In the genomic region with DNA sequence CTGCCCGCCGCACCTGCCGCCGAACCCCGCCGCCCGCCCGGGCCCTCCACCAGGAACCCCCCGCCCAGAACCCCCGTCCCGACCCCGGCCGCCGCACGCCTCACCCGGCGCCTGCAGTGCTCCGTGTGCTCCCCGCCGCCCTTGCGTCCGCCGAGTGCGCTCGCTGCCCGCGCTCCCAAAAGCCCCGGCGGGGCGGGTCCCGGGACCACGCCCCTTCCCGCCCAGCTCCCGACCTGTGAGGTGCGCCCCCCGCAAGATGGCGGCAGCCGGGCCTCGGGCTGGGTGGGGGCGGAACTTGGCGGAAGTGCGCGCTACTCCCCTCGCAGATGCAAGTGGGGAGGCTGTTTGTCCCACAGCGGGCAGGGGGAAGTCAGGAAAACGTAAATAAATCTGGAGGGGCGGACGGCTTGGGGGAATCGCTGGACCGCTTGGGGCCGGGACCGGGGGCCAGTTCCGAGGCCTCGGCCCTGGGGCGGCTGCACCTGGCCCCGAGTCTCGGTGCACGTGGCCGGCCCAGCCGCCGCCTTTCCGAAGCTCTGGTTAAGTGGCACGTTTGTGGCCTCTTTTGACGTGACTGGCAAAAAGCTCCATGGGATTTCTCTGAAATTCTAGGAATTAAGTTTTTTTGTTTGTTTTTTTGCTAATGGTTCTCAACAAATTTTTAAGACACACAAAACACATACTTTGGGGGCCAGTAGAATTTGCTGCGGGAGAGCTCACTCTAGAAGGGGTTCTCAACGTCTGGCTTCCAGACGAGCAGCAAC, we compare ENCODE assay signal across 1 cellular context.
TF ChIP-seq lines count a peak whose summit lies in the region.

TSS of gene EZR (minus strand) at position 156 of the 764 bp plus-strand sequence. CDS start 1,275 bp downstream, outside the sequence.

TF ChIP-seq in HepG2, 621 proteins besides CTCF, POLR2A, EP300 and RAD21 (continued from another document and continues in another):
- TF ChIP-seq, protein P1, sequence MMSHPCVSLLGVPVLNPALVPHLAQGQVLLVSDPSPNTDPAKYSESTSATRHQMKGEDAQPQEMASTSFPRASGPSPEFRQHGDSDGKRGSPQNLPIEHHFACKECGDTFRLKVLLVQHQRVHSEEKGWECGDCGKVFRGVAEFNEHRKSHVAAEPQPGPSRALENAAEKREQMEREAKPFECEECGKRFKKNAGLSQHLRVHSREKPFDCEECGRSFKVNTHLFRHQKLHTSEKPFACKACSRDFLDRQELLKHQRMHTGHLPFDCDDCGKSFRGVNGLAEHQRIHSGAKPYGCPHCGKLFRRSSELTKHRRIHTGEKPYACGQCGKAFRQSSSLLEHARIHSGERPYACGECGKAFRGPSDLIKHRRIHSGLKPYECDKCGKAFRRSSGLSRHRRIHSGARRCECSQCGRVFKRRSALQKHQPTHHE (CRISPR knock-in tag; IDR thresholded peaks at IDR 0.05; ENCODE audit: borderline replicate concordance), result peak; percentile 89; the same call in 1 of the 2 replicates
- TF ChIP-seq ZNF205 (CRISPR knock-in tag; IDR thresholded peaks at IDR 0.05) (no peak), KLF15 (CRISPR knock-in tag; IDR thresholded peaks at IDR 0.05; ENCODE audit: borderline replicate concordance) (peak; percentile 60; the same call in 1 of the 2 replicates), ZNF326 (CRISPR knock-in tag; IDR thresholded peaks at IDR 0.05; ENCODE audit: borderline replicate concordance) (no peak), ZKSCAN8 (CRISPR knock-in tag; IDR thresholded peaks at IDR 0.05; ENCODE audit: borderline replicate concordance) (no peak), CSRNP2 (CRISPR knock-in tag; conservative IDR thresholded peaks at IDR 0.05; ENCODE audit: low read depth) (no peak), FOXC1 (CRISPR knock-in tag; IDR thresholded peaks at IDR 0.05; ENCODE audit: borderline replicate concordance) (peak; percentile 93), PRMT3 (CRISPR knock-in tag; IDR thresholded peaks at IDR 0.05; ENCODE audit: borderline replicate concordance, low read depth) (no peak), PCBP1 (IDR thresholded peaks at IDR 0.05; ENCODE audit: borderline replicate concordance, low read depth, low read length) (no peak), ZFP90 (CRISPR knock-in tag; IDR thresholded peaks at IDR 0.05; ENCODE audit: borderline replicate concordance) (peak; percentile 57; the same call in 1 of the 2 replicates), TSC22D2 (CRISPR knock-in tag; IDR thresholded peaks at IDR 0.05; ENCODE audit: borderline replicate concordance) (peak; percentile 90; the same call in 1 of the 2 replicates), NPAS2 (CRISPR knock-in tag; IDR thresholded peaks at IDR 0.05; ENCODE audit: borderline replicate concordance) (no peak), ZNF263 (CRISPR knock-in tag; IDR thresholded peaks at IDR 0.05) (peak; percentile 97), ZNF207 (IDR thresholded peaks at IDR 0.05; ENCODE audit: borderline replicate concordance) (no peak), ZMAT3 (CRISPR knock-in tag; conservative IDR thresholded peaks at IDR 0.05) (no peak; the same call in 1 of the 2 replicates), ZBTB33 (CRISPR knock-in tag; IDR thresholded peaks at IDR 0.05) (peak; percentile 84; the same call in 1 of the 2 replicates), TEF (CRISPR knock-in tag; IDR thresholded peaks at IDR 0.05) (peak; percentile 92), FOXA1 (IDR thresholded peaks at IDR 0.05) (no peak), FOXA1 (CRISPR knock-in tag; IDR thresholded peaks at IDR 0.05) (no peak), RBM39 (IDR thresholded peaks at IDR 0.05; ENCODE audit: low read depth, low read length, poor library complexity, severe bottlenecking) (peak; percentile 87), MATR3 (CRISPR knock-in tag; IDR thresholded peaks at IDR 0.05) (no peak), POLR2G (IDR thresholded peaks at IDR 0.05; ENCODE audit: low read depth, low read length) (peak; percentile 85), MED8 (CRISPR knock-in tag; IDR thresholded peaks at IDR 0.05; ENCODE audit: insufficient replicate concordance) (peak; percentile 71), REL (CRISPR knock-in tag; conservative IDR thresholded peaks at IDR 0.05) (peak; percentile 31; the same call in 1 of the 2 replicates), ESRRA (CRISPR knock-in tag; IDR thresholded peaks at IDR 0.05; ENCODE audit: low read depth) (no peak; the same call in 1 of the 2 replicates), ZNF251 (CRISPR knock-in tag; IDR thresholded peaks at IDR 0.05) (peak; percentile 25; the same call in 1 of the 2 replicates), ZNF562 (CRISPR knock-in tag; IDR thresholded peaks at IDR 0.05; ENCODE audit: borderline replicate concordance) (no peak), ZNF329 (CRISPR knock-in tag; IDR thresholded peaks at IDR 0.05; ENCODE audit: low read depth) (no peak), ZNF670 (CRISPR knock-in tag; IDR thresholded peaks at IDR 0.05; ENCODE audit: borderline replicate concordance) (peak; percentile 84; the same call in 1 of the 2 replicates), YEATS2 (CRISPR knock-in tag; IDR thresholded peaks at IDR 0.05; ENCODE audit: borderline replicate concordance) (no peak), FOXK1 (CRISPR knock-in tag; IDR thresholded peaks at IDR 0.05; ENCODE audit: borderline replicate concordance, low read depth) (no peak), LCORL (IDR thresholded peaks at IDR 0.05) (peak; percentile 31; the same call in 1 of the 2 replicates), LCORL (CRISPR knock-in tag; IDR thresholded peaks at IDR 0.05) (peak; percentile 77), KDM6A (CRISPR knock-in tag; IDR thresholded peaks at IDR 0.05; ENCODE audit: low read depth) (no peak)
- TF ChIP-seq, protein P2, sequence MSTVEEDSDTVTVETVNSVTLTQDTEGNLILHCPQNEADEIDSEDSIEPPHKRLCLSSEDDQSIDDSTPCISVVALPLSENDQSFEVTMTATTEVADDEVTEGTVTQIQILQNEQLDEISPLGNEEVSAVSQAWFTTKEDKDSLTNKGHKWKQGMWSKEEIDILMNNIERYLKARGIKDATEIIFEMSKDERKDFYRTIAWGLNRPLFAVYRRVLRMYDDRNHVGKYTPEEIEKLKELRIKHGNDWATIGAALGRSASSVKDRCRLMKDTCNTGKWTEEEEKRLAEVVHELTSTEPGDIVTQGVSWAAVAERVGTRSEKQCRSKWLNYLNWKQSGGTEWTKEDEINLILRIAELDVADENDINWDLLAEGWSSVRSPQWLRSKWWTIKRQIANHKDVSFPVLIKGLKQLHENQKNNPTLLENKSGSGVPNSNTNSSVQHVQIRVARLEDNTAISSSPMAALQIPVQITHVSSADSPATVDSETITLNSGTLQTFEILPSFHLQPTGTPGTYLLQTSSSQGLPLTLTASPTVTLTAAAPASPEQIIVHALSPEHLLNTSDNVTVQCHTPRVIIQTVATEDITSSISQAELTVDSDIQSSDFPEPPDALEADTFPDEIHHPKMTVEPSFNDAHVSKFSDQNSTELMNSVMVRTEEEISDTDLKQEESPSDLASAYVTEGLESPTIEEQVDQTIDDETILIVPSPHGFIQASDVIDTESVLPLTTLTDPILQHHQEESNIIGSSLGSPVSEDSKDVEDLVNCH (CRISPR knock-in tag; IDR thresholded peaks at IDR 0.05), result peak; percentile 92; the same call in 1 of the 2 replicates
- TF ChIP-seq, protein P3, sequence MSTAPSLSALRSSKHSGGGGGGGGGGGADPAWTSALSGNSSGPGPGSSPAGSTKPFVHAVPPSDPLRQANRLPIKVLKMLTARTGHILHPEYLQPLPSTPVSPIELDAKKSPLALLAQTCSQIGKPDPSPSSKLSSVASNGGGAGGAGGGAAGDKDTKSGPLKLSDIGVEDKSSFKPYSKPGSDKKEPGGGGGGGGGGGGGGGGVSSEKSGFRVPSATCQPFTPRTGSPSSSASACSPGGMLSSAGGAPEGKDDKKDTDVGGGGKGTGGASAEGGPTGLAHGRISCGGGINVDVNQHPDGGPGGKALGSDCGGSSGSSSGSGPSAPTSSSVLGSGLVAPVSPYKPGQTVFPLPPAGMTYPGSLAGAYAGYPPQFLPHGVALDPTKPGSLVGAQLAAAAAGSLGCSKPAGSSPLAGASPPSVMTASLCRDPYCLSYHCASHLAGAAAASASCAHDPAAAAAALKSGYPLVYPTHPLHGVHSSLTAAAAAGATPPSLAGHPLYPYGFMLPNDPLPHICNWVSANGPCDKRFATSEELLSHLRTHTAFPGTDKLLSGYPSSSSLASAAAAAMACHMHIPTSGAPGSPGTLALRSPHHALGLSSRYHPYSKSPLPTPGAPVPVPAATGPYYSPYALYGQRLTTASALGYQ (CRISPR knock-in tag; IDR thresholded peaks at IDR 0.05), result peak; percentile 75
- TF ChIP-seq, protein P4, sequence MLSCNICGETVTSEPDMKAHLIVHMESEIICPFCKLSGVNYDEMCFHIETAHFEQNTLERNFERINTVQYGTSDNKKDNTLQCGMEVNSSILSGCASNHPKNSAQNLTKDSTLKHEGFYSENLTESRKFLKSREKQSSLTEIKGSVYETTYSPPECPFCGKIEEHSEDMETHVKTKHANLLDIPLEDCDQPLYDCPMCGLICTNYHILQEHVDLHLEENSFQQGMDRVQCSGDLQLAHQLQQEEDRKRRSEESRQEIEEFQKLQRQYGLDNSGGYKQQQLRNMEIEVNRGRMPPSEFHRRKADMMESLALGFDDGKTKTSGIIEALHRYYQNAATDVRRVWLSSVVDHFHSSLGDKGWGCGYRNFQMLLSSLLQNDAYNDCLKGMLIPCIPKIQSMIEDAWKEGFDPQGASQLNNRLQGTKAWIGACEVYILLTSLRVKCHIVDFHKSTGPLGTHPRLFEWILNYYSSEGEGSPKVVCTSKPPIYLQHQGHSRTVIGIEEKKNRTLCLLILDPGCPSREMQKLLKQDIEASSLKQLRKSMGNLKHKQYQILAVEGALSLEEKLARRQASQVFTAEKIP (CRISPR knock-in tag; IDR thresholded peaks at IDR 0.05; ENCODE audit: borderline replicate concordance), result no peak
- TF ChIP-seq, protein P5, sequence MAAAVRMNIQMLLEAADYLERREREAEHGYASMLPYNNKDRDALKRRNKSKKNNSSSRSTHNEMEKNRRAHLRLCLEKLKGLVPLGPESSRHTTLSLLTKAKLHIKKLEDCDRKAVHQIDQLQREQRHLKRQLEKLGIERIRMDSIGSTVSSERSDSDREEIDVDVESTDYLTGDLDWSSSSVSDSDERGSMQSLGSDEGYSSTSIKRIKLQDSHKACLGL (CRISPR knock-in tag; IDR thresholded peaks at IDR 0.05), result peak; percentile 86; the same call in 1 of the 2 replicates
- TF ChIP-seq, protein P6, sequence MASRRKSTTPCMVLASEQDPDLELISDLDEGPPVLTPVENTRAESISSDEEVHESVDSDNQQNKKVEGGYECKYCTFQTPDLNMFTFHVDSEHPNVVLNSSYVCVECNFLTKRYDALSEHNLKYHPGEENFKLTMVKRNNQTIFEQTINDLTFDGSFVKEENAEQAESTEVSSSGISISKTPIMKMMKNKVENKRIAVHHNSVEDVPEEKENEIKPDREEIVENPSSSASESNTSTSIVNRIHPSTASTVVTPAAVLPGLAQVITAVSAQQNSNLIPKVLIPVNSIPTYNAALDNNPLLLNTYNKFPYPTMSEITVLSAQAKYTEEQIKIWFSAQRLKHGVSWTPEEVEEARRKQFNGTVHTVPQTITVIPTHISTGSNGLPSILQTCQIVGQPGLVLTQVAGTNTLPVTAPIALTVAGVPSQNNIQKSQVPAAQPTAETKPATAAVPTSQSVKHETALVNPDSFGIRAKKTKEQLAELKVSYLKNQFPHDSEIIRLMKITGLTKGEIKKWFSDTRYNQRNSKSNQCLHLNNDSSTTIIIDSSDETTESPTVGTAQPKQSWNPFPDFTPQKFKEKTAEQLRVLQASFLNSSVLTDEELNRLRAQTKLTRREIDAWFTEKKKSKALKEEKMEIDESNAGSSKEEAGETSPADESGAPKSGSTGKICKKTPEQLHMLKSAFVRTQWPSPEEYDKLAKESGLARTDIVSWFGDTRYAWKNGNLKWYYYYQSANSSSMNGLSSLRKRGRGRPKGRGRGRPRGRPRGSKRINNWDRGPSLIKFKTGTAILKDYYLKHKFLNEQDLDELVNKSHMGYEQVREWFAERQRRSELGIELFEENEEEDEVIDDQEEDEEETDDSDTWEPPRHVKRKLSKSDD (CRISPR knock-in tag; IDR thresholded peaks at IDR 0.05; ENCODE audit: low read depth), result peak; percentile 96; the same call in 1 of the 2 replicates
